In genomic region chr7:157501576-157501975, GRCh38 we compare ENCODE assay signal across 18 cellular contexts.
DNase-seq lines count a peak whose midpoint lies in the region; ATAC-seq and TF ChIP-seq lines count a peak whose summit lies in the region.
"Had no signal": no experiment of that assay in that cellular context is flagged by ENCODE, and none has a peak within 500 bp of the region (broad histone marks: within the 10 kb centered on the region; RNA-seq: fewer than 3 reads in every experiment).

No MANE protein-coding gene starts in this region.

- no peak for ATAC-seq in esophagus mucosa
- ATAC-seq: left colon had no signal

- H2AK5ac ChIP-seq in H9 (ENCODE audit: insufficient read length, low read length), result no peak overlapping the region

- H3K9me3 ChIP-seq in H9 (ENCODE audit: control insufficient read depth, low read depth, low read length) (no peaks in the 10 kb centered on the region), prostate gland (no peaks in the 10 kb centered on the region), suprapubic skin (no peaks in the 10 kb centered on the region)
- H3K9me3 ChIP-seq: adrenal gland, neutrophil had no signal

- no peak overlapping the region for H4K91ac ChIP-seq in H9 (ENCODE audit: insufficient read length, low read depth, low read length)

- TF ChIP-seq EP300 in suprapubic skin (IDR thresholded peaks at IDR 0.05), result no peak

- H3K56ac ChIP-seq in H9 (ENCODE audit: insufficient read length, low read depth, low read length), result no peak overlapping the region

- H2BK120ac ChIP-seq in H9 (ENCODE audit: low read depth, low read length, poor library complexity, severe bottlenecking), result no peak overlapping the region

- TF ChIP-seq CTCF in H9 (conservative IDR thresholded peaks at IDR 0.05) (no peak), prostate gland (IDR thresholded peaks at IDR 0.05) (no peak), suprapubic skin (IDR thresholded peaks at IDR 0.05) (no peak)

- no peak for DNase-seq in activated naive CD4-positive, alpha-beta T cell treated with anti-CD3 and anti-CD28 coated beads, Interleukin-2, amount 50 U/mL, for 16 hours
- DNase-seq in H9, result peak; percentile 10
- no peak for DNase-seq in activated T-helper 1 cell treated with anti-CD3 and anti-CD28 coated beads, Interleukin-12 subunit alpha, Interleukin-12 subunit beta, Interleukin-2, Interleukin-4 antibody, amounts not matched to agents 30 ng/mL and 10 ng/mL and 1 ng/mL, durations not matched to agents 14 hours and 24 hours and 36 hours (ENCODE audit: low spot score)
- DNase-seq in stimulated activated CD4-positive, alpha-beta T cell treated with anti-CD3 and anti-CD28 coated beads, Interleukin-2, amount 100 ng/mL, for 4 hours (ENCODE audit: low read depth), result peak; percentile 16
- DNase-seq in prostate gland (ENCODE audit: low spot score), result no peak
- DNase-seq in suprapubic skin (ENCODE audit: low spot score in 2 of 2), result no peak
- DNase-seq: adrenal gland, dermis blood vessel endothelial cell, erythroblast, HFFc6, left colon, NCI-H2029 treated with DMSO at 0.1 percent for 48 hours, NCI-H446 treated with DMSO at 0.1 percent for 48 hours, RPMI8226 had no signal

- peak overlapping the region; percentile 19 for H3K4me3 Mint-ChIP-seq in activated naive CD4-positive, alpha-beta T cell treated with anti-CD3 and anti-CD28 coated beads, Interleukin-2, amount 50 U/mL, for 24 hours
- H3K4me3 Mint-ChIP-seq in H9, result no peak overlapping the region
- H3K4me3 Mint-ChIP-seq in activated T-helper 1 cell treated with anti-CD3 and anti-CD28 coated beads, Interleukin-12 subunit alpha, Interleukin-12 subunit beta, Interleukin-2, Interleukin-4 antibody, amounts not matched to agents 30 ng/mL and 10 ng/mL and 1 ng/mL, durations not matched to agents 14 hours and 24 hours and 36 hours, result no peak overlapping the region
- H3K4me3 Mint-ChIP-seq: HFFc6 had no signal

- H3K27me3 ChIP-seq in H9 (ENCODE audit: insufficient read depth, low read length), result peaks cover 13% of the 10 kb centered on the region; the same call in 1 of the 2 replicates
- peaks cover 2% of the 10 kb centered on the region for H3K27me3 ChIP-seq in prostate gland (replicated peaks; ENCODE audit: insufficient read depth)
- no peaks in the 10 kb centered on the region for H3K27me3 ChIP-seq in suprapubic skin
- H3K27me3 ChIP-seq: adrenal gland, neutrophil had no signal

- H3K27me3 Mint-ChIP-seq in activated naive CD4-positive, alpha-beta T cell treated with anti-CD3 and anti-CD28 coated beads, Interleukin-2, amount 50 U/mL, for 24 hours, result no peaks in the 10 kb centered on the region
- peaks cover 96% of the 10 kb centered on the region for H3K27me3 Mint-ChIP-seq in H9 (ENCODE audit: low read depth)
- H3K27me3 Mint-ChIP-seq in activated T-helper 1 cell treated with anti-CD3 and anti-CD28 coated beads, Interleukin-12 subunit alpha, Interleukin-12 subunit beta, Interleukin-2, Interleukin-4 antibody, amounts not matched to agents 30 ng/mL and 10 ng/mL and 1 ng/mL, durations not matched to agents 14 hours and 24 hours and 36 hours (ENCODE audit: insufficient read depth), result peaks cover 9% of the 10 kb centered on the region

- intact Hi-C loops in activated T-helper 1 cell treated with anti-CD3 and anti-CD28 coated beads, Interleukin-12 subunit alpha, Interleukin-12 subunit beta, Interleukin-2, Interleukin-4 antibody, amounts not matched to agents 30 ng/mL and 10 ng/mL and 1 ng/mL, durations not matched to agents 14 hours and 24 hours and 36 hours (cut with micrococcal nuclease), result no loop called here
- intact Hi-C loops in prostate gland (cut with DNase I), result no loop called here

- TF ChIP-seq POLR2A in prostate gland (IDR thresholded peaks at IDR 0.05), result no peak
- TF ChIP-seq POLR2A in suprapubic skin (IDR thresholded peaks at IDR 0.05), result no peak

- no peak overlapping the region for H3K27ac Mint-ChIP-seq in activated naive CD4-positive, alpha-beta T cell treated with anti-CD3 and anti-CD28 coated beads, Interleukin-2, amount 50 U/mL, for 24 hours
- H3K27ac Mint-ChIP-seq in H9, result no peak overlapping the region
- H3K27ac Mint-ChIP-seq in activated T-helper 1 cell treated with anti-CD3 and anti-CD28 coated beads, Interleukin-12 subunit alpha, Interleukin-12 subunit beta, Interleukin-2, Interleukin-4 antibody, amounts not matched to agents 30 ng/mL and 10 ng/mL and 1 ng/mL, durations not matched to agents 14 hours and 24 hours and 36 hours, result peak overlapping the region; percentile 5
- H3K27ac Mint-ChIP-seq: HFFc6 had no signal

- H3K23ac ChIP-seq in H9 (ENCODE audit: insufficient read length, low read depth, low read length), result no peak overlapping the region

- no peak overlapping the region for H3K27ac ChIP-seq in H9 (ENCODE audit: insufficient read length, low read depth, low read length)
- no peak overlapping the region for H3K27ac ChIP-seq in prostate gland
- no peak overlapping the region for H3K27ac ChIP-seq in suprapubic skin
- H3K27ac ChIP-seq: adrenal gland, KMS-11 had no signal

- H4K20me1 ChIP-seq in H9 (ENCODE audit: control insufficient read depth, insufficient read depth, insufficient read length), result peaks cover 2% of the 10 kb centered on the region

- no peaks in the 10 kb centered on the region for H3K79me1 ChIP-seq in H9 (ENCODE audit: insufficient read depth, low read depth, low read length, poor library complexity, severe bottlenecking)

- H3K4me2 ChIP-seq in H9 (ENCODE audit: insufficient read depth, insufficient read length, low read length), result no peak overlapping the region
- H3K4me2 ChIP-seq: KMS-11 had no signal

- no peaks in the 10 kb centered on the region for H3K9me3 Mint-ChIP-seq in activated naive CD4-positive, alpha-beta T cell treated with anti-CD3 and anti-CD28 coated beads, Interleukin-2, amount 50 U/mL, for 24 hours
- peaks cover 17 to 19% of the 10 kb centered on the region in 2 experiments for H3K9me3 Mint-ChIP-seq in H9
- peaks cover 18% of the 10 kb centered on the region for H3K9me3 Mint-ChIP-seq in activated T-helper 1 cell treated with anti-CD3 and anti-CD28 coated beads, Interleukin-12 subunit alpha, Interleukin-12 subunit beta, Interleukin-2, Interleukin-4 antibody, amounts not matched to agents 30 ng/mL and 10 ng/mL and 1 ng/mL, durations not matched to agents 14 hours and 24 hours and 36 hours

- H3K9ac ChIP-seq in H9 (ENCODE audit: extremely low read depth, insufficient read length, low read length), result no peak overlapping the region
- H3K9ac ChIP-seq: KMS-11 had no signal

- no peaks in the 10 kb centered on the region for H3K4me1 ChIP-seq in H9 (ENCODE audit: insufficient read depth, low read length)
- H3K4me1 ChIP-seq in prostate gland (replicated peaks), result no peaks in the 10 kb centered on the region
- no peaks in the 10 kb centered on the region for H3K4me1 ChIP-seq in suprapubic skin
- H3K4me1 ChIP-seq: adrenal gland had no signal

- peaks cover 9% of the 10 kb centered on the region for H3K36me3 Mint-ChIP-seq in activated naive CD4-positive, alpha-beta T cell treated with anti-CD3 and anti-CD28 coated beads, Interleukin-2, amount 50 U/mL, for 24 hours
- peaks cover 0 to 6% (median 2%) of the 10 kb centered on the region in 3 experiments; a peak in 3 of 7 replicates for H3K36me3 Mint-ChIP-seq in H9 (ENCODE audit: insufficient read depth in 1 of 3, low read depth in 3 of 3)
- peaks cover under 1% of the 10 kb centered on the region for H3K36me3 Mint-ChIP-seq in activated T-helper 1 cell treated with anti-CD3 and anti-CD28 coated beads, Interleukin-12 subunit alpha, Interleukin-12 subunit beta, Interleukin-2, Interleukin-4 antibody, amounts not matched to agents 30 ng/mL and 10 ng/mL and 1 ng/mL, durations not matched to agents 14 hours and 24 hours and 36 hours (ENCODE audit: low read depth)

- H2BK12ac ChIP-seq in H9 (ENCODE audit: insufficient read length, low read depth, low read length), result no peak overlapping the region

- no peak overlapping the region for H3K18ac ChIP-seq in H9 (ENCODE audit: insufficient read length, low read depth, low read length)

- H3K4me3 ChIP-seq in prostate gland (no peak overlapping the region), suprapubic skin (no peak overlapping the region)
- H3K4me3 ChIP-seq: adrenal gland had no signal

- no peak overlapping the region for H2BK20ac ChIP-seq in H9 (ENCODE audit: low read depth, low read length, poor library complexity, severe bottlenecking)

- H3K4ac ChIP-seq in H9 (ENCODE audit: low read depth, low read length), result no peak overlapping the region

- no peaks in the 10 kb centered on the region for H3K23me2 ChIP-seq in H9 (ENCODE audit: insufficient read length, low read depth, low read length, poor library complexity, severe bottlenecking)

- H4K5ac ChIP-seq in H9 (ENCODE audit: insufficient read length, low read depth, low read length), result no peak overlapping the region

- no peak overlapping the region for H2AFZ ChIP-seq in H9 (ENCODE audit: low read length)

- no peak overlapping the region for H4K8ac ChIP-seq in H9 (replicated peaks; ENCODE audit: insufficient read length, low read depth, low read length)

- H3K79me2 ChIP-seq in H9 (ENCODE audit: insufficient read depth, low read length), result no peaks in the 10 kb centered on the region

- H3K4me1 Mint-ChIP-seq in activated naive CD4-positive, alpha-beta T cell treated with anti-CD3 and anti-CD28 coated beads, Interleukin-2, amount 50 U/mL, for 24 hours, result peaks cover 32% of the 10 kb centered on the region
- peaks cover 0 to 6% of the 10 kb centered on the region in 2 experiments; a peak in 2 of 4 replicates for H3K4me1 Mint-ChIP-seq in H9
- peaks cover 33% of the 10 kb centered on the region for H3K4me1 Mint-ChIP-seq in activated T-helper 1 cell treated with anti-CD3 and anti-CD28 coated beads, Interleukin-12 subunit alpha, Interleukin-12 subunit beta, Interleukin-2, Interleukin-4 antibody, amounts not matched to agents 30 ng/mL and 10 ng/mL and 1 ng/mL, durations not matched to agents 14 hours and 24 hours and 36 hours (ENCODE audit: low read depth)

- no peak overlapping the region for H2BK15ac ChIP-seq in H9 (ENCODE audit: low read depth, low read length)

- H3T11ph ChIP-seq in H9 (ENCODE audit: low read length), result no peak overlapping the region

- no CpG with 5 or more reads among the region's 22 CpGs for WGBS in H9 (ENCODE audit: extremely low coverage, insufficient read length, low lambda C conversion rate)
- 68% methylated on average over 22 of the region's 22 CpGs for WGBS in prostate gland
- 67% methylated on average over 22 of the region's 22 CpGs for WGBS in suprapubic skin

- H3K14ac ChIP-seq in H9 (ENCODE audit: insufficient read depth, low read length), result no peak overlapping the region

- H3K36me3 ChIP-seq in prostate gland, result no peaks in the 10 kb centered on the region
- no peaks in the 10 kb centered on the region for H3K36me3 ChIP-seq in suprapubic skin
- H3K36me3 ChIP-seq: adrenal gland, neutrophil had no signal

- no peak overlapping the region for H2BK5ac ChIP-seq in H9 (ENCODE audit: insufficient read length, low read length)

Comparison
In these comparisons a context has a peak if more than half of its experiments do, and no peak if none do; other contexts are left out.
1. DNase-seq: peak in H9 (single experiment) and stimulated activated CD4-positive, alpha-beta T cell treated with anti-CD3 and anti-CD28 coated beads, Interleukin-2, amount 100 ng/mL, for 4 hours (single experiment); none in activated naive CD4-positive, alpha-beta T cell treated with anti-CD3 and anti-CD28 coated beads, Interleukin-2, amount 50 U/mL, for 16 hours (single experiment), activated T-helper 1 cell treated with anti-CD3 and anti-CD28 coated beads, Interleukin-12 subunit alpha, Interleukin-12 subunit beta, Interleukin-2, Interleukin-4 antibody, amounts not matched to agents 30 ng/mL and 10 ng/mL and 1 ng/mL, durations not matched to agents 14 hours and 24 hours and 36 hours (single experiment), prostate gland (single experiment) and suprapubic skin (0 of 2).